1 cellular context compared by ENCODE assay signal in the genomic region with DNA sequence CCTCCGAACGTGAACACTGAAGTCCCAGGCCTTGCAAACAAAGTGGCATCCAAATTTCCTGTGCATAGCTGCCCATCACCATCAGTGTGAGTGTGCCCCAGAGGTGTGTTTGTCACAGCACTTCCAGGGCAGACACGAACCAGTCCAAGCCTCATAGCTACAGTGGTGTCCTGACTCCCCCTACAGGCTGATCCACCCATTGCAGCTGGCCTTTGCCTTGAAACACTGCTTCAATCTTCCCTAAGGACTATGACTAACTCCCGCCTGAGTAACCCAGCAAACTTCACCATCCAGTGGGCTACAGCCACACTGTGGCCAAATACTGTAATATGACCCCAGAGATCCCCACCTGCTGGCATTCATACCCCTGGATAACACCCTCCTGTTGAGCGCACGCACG.
TF ChIP-seq lines count a peak whose summit lies in the region.

No MANE protein-coding gene starts in this region.

TF ChIP-seq in HCT116, 20 proteins besides CTCF, POLR2A, EP300 and RAD21 (continued from another document):
- TF ChIP-seq, protein P1, sequence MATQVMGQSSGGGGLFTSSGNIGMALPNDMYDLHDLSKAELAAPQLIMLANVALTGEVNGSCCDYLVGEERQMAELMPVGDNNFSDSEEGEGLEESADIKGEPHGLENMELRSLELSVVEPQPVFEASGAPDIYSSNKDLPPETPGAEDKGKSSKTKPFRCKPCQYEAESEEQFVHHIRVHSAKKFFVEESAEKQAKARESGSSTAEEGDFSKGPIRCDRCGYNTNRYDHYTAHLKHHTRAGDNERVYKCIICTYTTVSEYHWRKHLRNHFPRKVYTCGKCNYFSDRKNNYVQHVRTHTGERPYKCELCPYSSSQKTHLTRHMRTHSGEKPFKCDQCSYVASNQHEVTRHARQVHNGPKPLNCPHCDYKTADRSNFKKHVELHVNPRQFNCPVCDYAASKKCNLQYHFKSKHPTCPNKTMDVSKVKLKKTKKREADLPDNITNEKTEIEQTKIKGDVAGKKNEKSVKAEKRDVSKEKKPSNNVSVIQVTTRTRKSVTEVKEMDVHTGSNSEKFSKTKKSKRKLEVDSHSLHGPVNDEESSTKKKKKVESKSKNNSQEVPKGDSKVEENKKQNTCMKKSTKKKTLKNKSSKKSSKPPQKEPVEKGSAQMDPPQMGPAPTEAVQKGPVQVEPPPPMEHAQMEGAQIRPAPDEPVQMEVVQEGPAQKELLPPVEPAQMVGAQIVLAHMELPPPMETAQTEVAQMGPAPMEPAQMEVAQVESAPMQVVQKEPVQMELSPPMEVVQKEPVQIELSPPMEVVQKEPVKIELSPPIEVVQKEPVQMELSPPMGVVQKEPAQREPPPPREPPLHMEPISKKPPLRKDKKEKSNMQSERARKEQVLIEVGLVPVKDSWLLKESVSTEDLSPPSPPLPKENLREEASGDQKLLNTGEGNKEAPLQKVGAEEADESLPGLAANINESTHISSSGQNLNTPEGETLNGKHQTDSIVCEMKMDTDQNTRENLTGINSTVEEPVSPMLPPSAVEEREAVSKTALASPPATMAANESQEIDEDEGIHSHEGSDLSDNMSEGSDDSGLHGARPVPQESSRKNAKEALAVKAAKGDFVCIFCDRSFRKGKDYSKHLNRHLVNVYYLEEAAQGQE (IDR thresholded peaks at IDR 0.05; ENCODE audit: low read depth) = no peak
- no peak for TF ChIP-seq EZH2 (IDR thresholded peaks at IDR 0.05)
- no peak for TF ChIP-seq YY1 (IDR thresholded peaks at IDR 0.05; ENCODE audit: extremely low read depth, insufficient replicate concordance, low read depth, low read length)
